ENCODE assay signal across 8 cellular contexts in genomic region chr3:154095832-154096421, GRCh38. TPM values are rescaled to one million over a fixed set of nuclear protein-coding genes. Genes with fewer than 3 reads are reported as not detected.
DNase-seq lines count a peak whose midpoint lies in the region; FAIRE-seq and TF ChIP-seq lines count a peak whose summit lies in the region.

No MANE protein-coding gene starts in this region.

- H3K9me3 ChIP-seq in SK-N-SH (no peaks in the 10 kb centered on the region), hepatocyte (ENCODE audit: low read depth) (no peaks in the 10 kb centered on the region)

- H3K9me2 ChIP-seq in SK-N-SH, result no peaks in the 10 kb centered on the region
- no peaks in the 10 kb centered on the region for H3K9me2 ChIP-seq in hepatocyte (replicated peaks; ENCODE audit: insufficient read depth)

- H3K36me3 ChIP-seq in SK-N-SH (replicated peaks in 1 of 2; ENCODE audit: control insufficient read depth in 1 of 2, insufficient read depth in 2 of 2, low read length in 1 of 2), result no peaks in the 10 kb centered on the region
- H3K36me3 ChIP-seq in hepatocyte (replicated peaks; ENCODE audit: insufficient read depth, low read depth), result no peaks in the 10 kb centered on the region

- no peaks in the 10 kb centered on the region for H3K4me1 ChIP-seq in SK-N-SH (ENCODE audit: control insufficient read depth in 1 of 2, insufficient read depth in 2 of 2, low read depth in 1 of 2, low read length in 1 of 2)
- H3K4me1 ChIP-seq in hepatocyte (ENCODE audit: insufficient read depth), result no peaks in the 10 kb centered on the region

- TF ChIP-seq CTCF in GM10248 (IDR thresholded peaks at IDR 0.05; ENCODE audit: control extremely low read depth, extremely low read depth, low read depth, missing control alignments) (peak; percentile 7), SK-N-SH (IDR thresholded peaks at IDR 0.05) (peak; percentile 75), hepatocyte (IDR thresholded peaks at IDR 0.05; ENCODE audit: poor library complexity) (peak; percentile 74)

- no peak overlapping the region for H3K9ac ChIP-seq in SK-N-SH

- no peak for TF ChIP-seq EP300 in SK-N-SH (IDR thresholded peaks at IDR 0.05; ENCODE audit: borderline replicate concordance in 1 of 2, low read depth in 1 of 2, low read length in 1 of 2)

- no peak overlapping the region for H3K4me2 ChIP-seq in SK-N-SH
- H3K4me2 ChIP-seq in hepatocyte, result no peak overlapping the region

- H4K20me1 ChIP-seq in SK-N-SH (ENCODE audit: insufficient read depth), result no peaks in the 10 kb centered on the region
- no peaks in the 10 kb centered on the region for H4K20me1 ChIP-seq in hepatocyte (ENCODE audit: insufficient read depth, poor library complexity, severe bottlenecking)

- FAIRE-seq in A204.1 (lab: Jason Lieb, UNC), result peak; percentile 82

- WGBS in SK-N-SH (ENCODE audit: low lambda C conversion rate), result 58% methylated on average over 3 of the region's 3 CpGs
- WGBS in hepatocyte (ENCODE audit: low lambda C conversion rate, missing lambda C conversion rate), result 83% methylated on average over 3 of the region's 3 CpGs

- H3K27ac ChIP-seq in SK-N-SH (ENCODE audit: low read depth in 2 of 2, low read length in 1 of 2) (no peak overlapping the region), hepatocyte (no peak overlapping the region)

- POLR2A ChIA-PET in GM10248 (lab: Yijun Ruan, JAX) (no interaction called here), SK-N-SH (lab: Yijun Ruan, JAX) (no interaction called here)

- TF ChIP-seq RAD21 in SK-N-SH (IDR thresholded peaks at IDR 0.05; ENCODE audit: low read length), result peak; percentile 74

- CTCF ChIA-PET in GM10248 (lab: Yijun Ruan, JAX) (interaction anchor here (1.0 kb wide), 1 partner anchor 159 kb away, joined by 3 read pairs; no protein-coding TSS in a partner anchor), SK-N-SH (lab: Yijun Ruan, JAX) (interaction anchor here (0.9 to 1.2 kb wide), 8 partner anchors 10 to 165 kb away, joined by 3 to 7 read pairs (median 3); no protein-coding TSS in a partner anchor)

- H3K79me2 ChIP-seq in SK-N-SH (ENCODE audit: insufficient read depth) (no peaks in the 10 kb centered on the region), hepatocyte (no peaks in the 10 kb centered on the region)

- no peaks in the 10 kb centered on the region for H3F3A ChIP-seq in SK-N-SH (replicated peaks; ENCODE audit: insufficient read depth)

- H3K4me3 ChIP-seq in SK-N-SH (ENCODE audit: low read depth in 2 of 2, low read length in 1 of 2) (no peak overlapping the region), hepatocyte (no peak overlapping the region)

- no peaks in the 10 kb centered on the region for H3K27me3 ChIP-seq in SK-N-SH (ENCODE audit: insufficient read depth)
- H3K27me3 ChIP-seq in hepatocyte, result no peaks in the 10 kb centered on the region

- H2AFZ ChIP-seq in SK-N-SH (ENCODE audit: low read depth), result no peak overlapping the region
- no peak overlapping the region for H2AFZ ChIP-seq in hepatocyte

- DNase-seq in GM10248 (ENCODE audit: extremely low spot score), result no peak
- no peak for DNase-seq in SK-N-SH
- peak; percentile 30 for DNase-seq in hepatocyte (ENCODE audit: low spot score)
- DNase-seq in NCI-H187 treated with DMSO at 0.1 percent for 48 hours (lab: John Stamatoyannopoulos, UW), result no peak
- DNase-seq in SKM-1 (lab: John Stamatoyannopoulos, UW; ENCODE audit: unreplicated experiment), result no peak
- no peak for DNase-seq in middle frontal gyrus (ENCODE audit: extremely low spot score, low spot score)
- no peak for DNase-seq in COLO668 (lab: John Stamatoyannopoulos, UW; ENCODE audit: unreplicated experiment)

TF ChIP-seq in SK-N-SH, 30 proteins besides CTCF, POLR2A, EP300 and RAD21:
- TF ChIP-seq SMC3 (IDR thresholded peaks at IDR 0.05; ENCODE audit: low read depth, low read length), result peak; percentile 47
- TF ChIP-seq SIN3A (IDR thresholded peaks at IDR 0.05; ENCODE audit: borderline replicate concordance, low read depth, low read length), result no peak

RNA-seq across cellular contexts. Expression of gene ARHGEF26, which starts 25.3 kb away (rescaled TPM):
- polyA plus RNA-seq in SK-N-SH (2012; rRNA removed), result 0.70 and 1.2 TPM in 2 replicates
- 1.6 and 1.8 TPM in 2 replicates for polyA plus RNA-seq in SK-N-SH (2012; cell fraction: cytosol; rRNA removed)
- 2.4 and 2.5 TPM in 2 replicates for polyA plus RNA-seq in SK-N-SH (2012; cell fraction: nucleus; rRNA removed)
- total RNA-seq in hepatocyte, result 17.1 and 20.9 TPM in 2 replicates
- 13.6 and 18.6 TPM in 2 replicates for polyA plus RNA-seq in hepatocyte

Comparison
In these comparisons a context has a peak if more than half of its experiments do, and no peak if none do; other contexts are left out.
1. CTCF ChIP-seq: peak in every context shown above with its lines; median percentile 75 in SK-N-SH; 74 in hepatocyte; 7 in GM10248.